Comparison of ENCODE assay signal across 8 cellular contexts in the genomic region with DNA sequence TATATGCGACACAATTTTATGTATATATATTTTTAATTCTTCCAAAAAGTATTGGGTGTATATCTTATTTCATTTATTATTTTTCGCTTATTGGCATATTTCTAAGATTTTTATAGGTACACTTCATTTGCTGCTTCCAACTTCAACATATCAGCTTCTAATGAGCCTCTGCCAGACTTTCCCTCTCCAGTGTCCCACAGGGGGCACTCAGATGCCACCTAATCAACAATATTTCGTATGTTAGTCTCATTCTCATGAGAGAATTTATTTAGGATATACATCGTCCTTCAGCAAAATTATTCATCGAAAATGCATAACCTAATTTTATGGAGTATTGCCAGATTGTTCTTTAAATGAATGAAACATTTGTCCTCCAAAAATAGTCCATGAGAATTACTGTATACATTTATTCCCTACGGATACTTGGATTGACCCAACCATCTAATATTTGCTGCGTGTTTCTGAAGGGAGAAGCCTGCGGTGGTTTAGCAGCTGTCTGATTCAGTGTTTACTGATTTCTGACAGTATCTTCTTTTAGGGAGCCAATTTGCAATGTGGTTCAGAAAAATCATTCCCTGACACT.
DNase-seq lines count a peak whose midpoint lies in the region; ATAC-seq and TF ChIP-seq lines count a peak whose summit lies in the region.

No MANE protein-coding gene starts in this region.

- no peak overlapping the region for H4K5ac ChIP-seq in IMR-90 (ENCODE audit: low read depth, low read length)

- H3K4me2 ChIP-seq in IMR-90 (ENCODE audit: low read depth, low read length), result peak overlapping the region; percentile 12; the same call in 1 of the 2 replicates

- H3K18ac ChIP-seq in IMR-90 (ENCODE audit: low read depth, low read length), result no peak overlapping the region

- TF ChIP-seq CTCF in IMR-90 (conservative IDR thresholded peaks at IDR 0.05; ENCODE audit: low read depth, low read length) (peak; percentile 79), cardiac fibroblast (IDR thresholded peaks at IDR 0.05; ENCODE audit: low read depth, low read length) (peak; percentile 56)

- no peak overlapping the region for H3K23ac ChIP-seq in IMR-90 (ENCODE audit: low read depth, low read length)

- intact Hi-C loops in IMR-90 (cut with micrococcal nuclease), result loop anchor here (1.0 to 5.0 kb wide), 4 partner anchors 80 to 477 kb away; no protein-coding TSS in a partner anchor

- no peak overlapping the region for H3K4ac ChIP-seq in IMR-90 (ENCODE audit: low read depth, low read length)

- H3K9me3 ChIP-seq in IMR-90 (ENCODE audit: control insufficient read depth, insufficient read depth, low read length), result no peaks in the 10 kb centered on the region

- no peaks in the 10 kb centered on the region for H3K36me3 ChIP-seq in IMR-90 (ENCODE audit: control insufficient read depth, insufficient read depth, low read length)

- WGBS in IMR-90 (ENCODE audit: extremely low coverage in 2 of 2, insufficient read length in 1 of 2), 2 experiments, result no CpG with 5 or more reads among the region's 8 CpGs

- TF ChIP-seq RAD21 in IMR-90 (IDR thresholded peaks at IDR 0.05; ENCODE audit: low read length), result peak; percentile 84

- no peak overlapping the region for H2BK15ac ChIP-seq in IMR-90 (ENCODE audit: low read depth, low read length)

- H2BK5ac ChIP-seq in IMR-90 (ENCODE audit: low read depth, low read length, poor library complexity, severe bottlenecking), result no peak overlapping the region

- no peak overlapping the region for H3K27ac ChIP-seq in IMR-90 (ENCODE audit: insufficient read depth, low read length)

- no peaks in the 10 kb centered on the region for H3K9me1 ChIP-seq in IMR-90 (ENCODE audit: insufficient read depth, low read length)

- no peak overlapping the region for H2AK9ac ChIP-seq in IMR-90 (replicated peaks; ENCODE audit: low read depth, low read length, poor library complexity)

- DNase-seq in DMS153 (lab: John Stamatoyannopoulos, UW), result peak; percentile 57
- peak; percentile 72 for DNase-seq in IMR-90
- peak; percentile 86 for DNase-seq in SK-MEL-5 (ENCODE audit: low read depth, low spot score)
- DNase-seq in cardiac fibroblast (ENCODE audit: low read depth in 2 of 2), result peak; percentile 77 to 79
- DNase-seq in pulmonary artery endothelial cell (ENCODE audit: low read depth, low spot score), result peak; percentile 32
- no peak for DNase-seq in left lobe of liver (ENCODE audit: low spot score)

- H2BK120ac ChIP-seq in IMR-90 (ENCODE audit: low read depth, low read length), result no peak overlapping the region

- H3K14ac ChIP-seq in IMR-90 (replicated peaks; ENCODE audit: low read depth, low read length), result no peak overlapping the region

- no peak overlapping the region for H4K91ac ChIP-seq in IMR-90 (ENCODE audit: insufficient read depth, low read depth, low read length)

- dilution Hi-C loops in IMR-90 (cut with HindIII; ENCODE audit: low sequenced_read_pairs, unreplicated experiment), result no loop called here

- H2AFZ ChIP-seq in IMR-90 (replicated peaks; ENCODE audit: low read length, poor library complexity), result no peak overlapping the region

- no peak overlapping the region for H2BK20ac ChIP-seq in IMR-90 (ENCODE audit: low read depth, low read length)

- peaks cover 2% of the 10 kb centered on the region for H3K27me3 ChIP-seq in IMR-90 (ENCODE audit: control insufficient read depth, insufficient read depth, low read length)

- no TSS peak for BruUV-seq in IMR-90 (replicated peaks; lab: Mats Ljungman, UMichigan)

- CTCF ChIA-PET in IMR-90 (lab: Yijun Ruan, JAX), result interaction anchor here (0.6 to 1.8 kb wide), 16 partner anchors 11 to 209 kb away, joined by 3 to 14 read pairs (median 4); a partner anchor contains a TSS

- H4K20me1 ChIP-seq in IMR-90 (ENCODE audit: insufficient read depth, low read length), result no peaks in the 10 kb centered on the region

- no peaks in the 10 kb centered on the region for H3K79me1 ChIP-seq in IMR-90 (ENCODE audit: low read depth in 1 of 2, low read length in 2 of 2)

- POLR2A ChIA-PET in IMR-90 (lab: Charles Lee; ENCODE audit: unreplicated experiment), result interaction anchor here (0.6 to 1.5 kb wide), 4 partner anchors 82 to 154 kb away, joined by 3 to 4 read pairs (median 3); no protein-coding TSS in a partner anchor

- ATAC-seq in IMR-90 (ENCODE audit: low read depth), result peak; percentile 48; the same call in 1 of the 2 replicates
- no peak for ATAC-seq in GM19023 (IDR thresholded peaks at IDR 0.05; ENCODE audit: unreplicated experiment)
- no peak for ATAC-seq in GM21825 (IDR thresholded peaks at IDR 0.05; ENCODE audit: unreplicated experiment)
- ATAC-seq in left lobe of liver, result no peak

- H3K4me3 ChIP-seq in IMR-90 (ENCODE audit: insufficient read depth, low read depth, low read length), result no peak overlapping the region
- H3K4me3 ChIP-seq in cardiac fibroblast (replicated peaks in 1 of 2; ENCODE audit: low read depth in 2 of 2, low read length in 2 of 2), result no peak overlapping the region

- H2AK5ac ChIP-seq in IMR-90 (ENCODE audit: low read depth, low read length), result no peak overlapping the region

- in situ Hi-C loops in IMR-90 (cut with MboI; ENCODE audit: low sequenced_read_pairs) (loop anchor here (5.0 to 25.0 kb wide), 3 partner anchors 83 to 575 kb away; a partner anchor contains a TSS), SK-MEL-5 (cut with HindIII; ENCODE audit: low pct_unique_long_range_greater_than_20kb, low sequenced_read_pairs) (no loop called here)

- no peak overlapping the region for H4K8ac ChIP-seq in IMR-90 (ENCODE audit: low read depth in 2 of 2, low read length in 2 of 2)

- no peaks in the 10 kb centered on the region for H3K4me1 ChIP-seq in IMR-90 (ENCODE audit: control insufficient read depth, insufficient read depth, low read length)

- no peak for TF ChIP-seq POLR2A in IMR-90 (IDR thresholded peaks at IDR 0.05; ENCODE audit: low read depth, low read length)

- no peak overlapping the region for H3K9ac ChIP-seq in IMR-90 (ENCODE audit: low read depth, low read length)

- no peak overlapping the region for H3K56ac ChIP-seq in IMR-90 (ENCODE audit: extremely low read depth, insufficient read depth, low read length)

TF ChIP-seq in IMR-90, 13 proteins besides CTCF, POLR2A, EP300 and RAD21:
- TF ChIP-seq MAZ (IDR thresholded peaks at IDR 0.05; ENCODE audit: borderline replicate concordance, low read depth, low read length) (no peak), MAFK (IDR thresholded peaks at IDR 0.05; ENCODE audit: low read depth, low read length) (no peak), SMC3 (IDR thresholded peaks at IDR 0.05; ENCODE audit: low read depth, low read length) (peak; percentile 88)
